Comparison of ENCODE assay signal across 10 cellular contexts in the genomic region with DNA sequence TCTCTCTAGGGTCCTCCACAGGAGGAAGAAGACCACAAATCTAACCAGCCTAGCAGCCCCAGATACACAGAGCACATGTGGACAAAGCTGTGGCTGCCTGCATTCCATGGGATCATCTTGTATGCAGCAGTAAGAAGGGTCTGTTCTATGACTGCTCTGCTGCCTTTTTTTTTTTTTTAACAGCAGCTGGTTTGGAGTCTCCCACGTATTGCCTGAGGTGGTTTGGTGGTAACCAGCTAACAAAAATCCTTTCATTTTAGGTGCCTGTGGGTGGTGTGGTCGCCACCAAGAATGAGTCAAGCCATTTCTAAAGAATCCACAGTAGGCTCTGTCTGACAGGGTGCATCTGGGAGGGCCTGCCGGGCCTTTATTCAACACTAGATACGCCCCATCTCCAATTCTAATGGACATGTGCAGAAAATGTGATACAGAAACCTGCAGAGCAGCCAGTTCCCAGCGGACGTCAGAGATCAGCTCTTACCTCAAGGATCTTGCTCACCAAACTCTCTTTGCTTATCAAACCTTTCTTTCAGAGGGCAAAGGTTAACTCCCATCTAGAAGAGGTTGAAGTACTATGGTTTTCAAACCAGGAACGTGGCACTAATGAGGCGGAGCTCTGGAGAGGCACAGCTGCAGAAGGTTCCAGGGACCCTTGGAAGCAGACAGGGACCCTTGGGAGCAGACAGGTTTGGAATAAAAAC. TPM values are rescaled to one million over a fixed set of nuclear protein-coding genes. Genes with fewer than 3 reads are reported as not detected.
DNase-seq lines count a peak whose midpoint lies in the region; ATAC-seq and TF ChIP-seq lines count a peak whose summit lies in the region.
"Had no signal": no experiment of that assay in that cellular context is flagged by ENCODE, and none has a peak within 500 bp of the region (broad histone marks: within the 10 kb centered on the region; RNA-seq: fewer than 3 reads in every experiment).

No MANE protein-coding gene starts in this region.

- H2AFZ ChIP-seq in GM23338 (no peak overlapping the region), neuronal stem cell (ENCODE audit: low read length) (no peak overlapping the region)

- H4K20me1 ChIP-seq in GM23338 (replicated peaks; ENCODE audit: insufficient read depth) = no peaks in the 10 kb centered on the region

- H3K9me2 ChIP-seq in GM23338 (ENCODE audit: insufficient read depth) = no peaks in the 10 kb centered on the region
- H3K9me2 ChIP-seq: SK-N-SH had no signal

- H3K9ac ChIP-seq in neuronal stem cell (ENCODE audit: low read depth, low read length, poor library complexity) = no peak overlapping the region
- H3K9ac ChIP-seq: SK-N-SH had no signal

- peak; percentile 61 for DNase-seq in HFF-Myc (ENCODE audit: extremely low read depth, low read depth)
- no peak for DNase-seq in T-helper 17 cell
- DNase-seq in epidermal melanocyte (ENCODE audit: insufficient read length, low spot score) = peak; percentile 97
- DNase-seq in stimulated activated CD4-positive, alpha-beta T cell treated with anti-CD3 and anti-CD28 coated beads, TNF-alpha, amount 100 ng/mL, for 24 hours (ENCODE audit: low read depth in 3 of 3) = peak; percentile 11 to 74 (median 31)
- no peak for DNase-seq in C1 segment of cervical spinal cord (lab: John Stamatoyannopoulos, UW)
- no peak for DNase-seq in T1000 (lab: John Stamatoyannopoulos, UW)
- DNase-seq in GM23338 (ENCODE audit: low spot score) = no peak
- no peak for DNase-seq in neuronal stem cell (ENCODE audit: low spot score)
- DNase-seq: SK-N-SH had no signal

- peaks cover 18% of the 10 kb centered on the region for H3K79me2 ChIP-seq in GM23338 (replicated peaks; ENCODE audit: insufficient read depth)

- TF ChIP-seq CTCF in HFF-Myc (IDR thresholded peaks at IDR 0.05; ENCODE audit: low read depth, low read length, missing control alignments) (no peak), GM23338 (conservative IDR thresholded peaks at IDR 0.05; ENCODE audit: low read depth in 2 of 2) (no peak)

- H3K27ac ChIP-seq in GM23338 (ENCODE audit: low read depth) (no peak overlapping the region), neuronal stem cell (replicated peaks; ENCODE audit: low read length) (no peak overlapping the region)
- H3K27ac ChIP-seq: thoracic aorta had no signal

- H3K9me3 ChIP-seq in T-helper 17 cell (ENCODE audit: control insufficient read depth, low read length, poor library complexity, severe bottlenecking) (no peaks in the 10 kb centered on the region), neuronal stem cell (replicated peaks in 1 of 2; ENCODE audit: control insufficient read depth in 2 of 2, insufficient read depth in 1 of 2, low read depth in 1 of 2, low read length in 2 of 2) (no peaks in the 10 kb centered on the region)
- H3K9me3 ChIP-seq: SK-N-SH, thoracic aorta had no signal

- no peak overlapping the region for H2AK5ac ChIP-seq in neuronal stem cell (ENCODE audit: low read depth, low read length)

- H3K27ac Mint-ChIP-seq in T-helper 17 cell (no peak overlapping the region), GM23338 (no peak overlapping the region; the same call in 1 of the 2 replicates)

- H3K36me3 Mint-ChIP-seq in T-helper 17 cell (ENCODE audit: low read depth) (peaks cover 10% of the 10 kb centered on the region), GM23338 (ENCODE audit: low read depth) (peaks cover 65% of the 10 kb centered on the region)

- H3K4me3 Mint-ChIP-seq in T-helper 17 cell = no peak overlapping the region
- H3K4me3 Mint-ChIP-seq in GM23338 = no peak overlapping the region

- no peaks in the 10 kb centered on the region for H3F3A ChIP-seq in GM23338 (replicated peaks; ENCODE audit: low read depth)

- no peaks in the 10 kb centered on the region for H3K79me1 ChIP-seq in neuronal stem cell (ENCODE audit: low read depth, low read length)

- no peak overlapping the region for H2BK15ac ChIP-seq in neuronal stem cell (ENCODE audit: low read length)

- H3K27me3 ChIP-seq in GM23338 (ENCODE audit: insufficient read depth) = no peaks in the 10 kb centered on the region
- peaks cover 0 to 22% (median 0%) of the 10 kb centered on the region in 3 experiments for H3K27me3 ChIP-seq in neuronal stem cell (ENCODE audit: control insufficient read depth in 3 of 3, insufficient read depth in 3 of 3, low read depth in 1 of 3, low read length in 3 of 3)

- H3K36me3 ChIP-seq in GM23338 (ENCODE audit: insufficient read depth) (peaks cover 6% of the 10 kb centered on the region; the same call in 1 of the 2 replicates), neuronal stem cell (replicated peaks in 1 of 2; ENCODE audit: control insufficient read depth in 2 of 2, insufficient read depth in 2 of 2, low read length in 2 of 2) (peaks cover 0 to 12% of the 10 kb centered on the region in 2 donors)
- H3K36me3 ChIP-seq: thoracic aorta had no signal

- no peak overlapping the region for H4K91ac ChIP-seq in neuronal stem cell (ENCODE audit: low read depth, low read length, poor library complexity)

- no peak overlapping the region for H3K4ac ChIP-seq in neuronal stem cell (ENCODE audit: low read length)

- peaks cover 9% of the 10 kb centered on the region for H3K9me3 Mint-ChIP-seq in GM23338

- no peak overlapping the region for H2BK12ac ChIP-seq in neuronal stem cell (ENCODE audit: low read length)

- WGBS in neuronal stem cell (ENCODE audit: extremely low coverage in 2 of 2, insufficient read length in 2 of 2, insufficient replicate concordance in 1 of 2), 2 donors = no CpG with 5 or more reads among the region's 8 CpGs

- no peak overlapping the region for H2BK5ac ChIP-seq in neuronal stem cell (ENCODE audit: low read length)

- H3K18ac ChIP-seq in neuronal stem cell (ENCODE audit: low read length) = no peak overlapping the region

- peaks cover 2% of the 10 kb centered on the region for H3K4me1 Mint-ChIP-seq in T-helper 17 cell
- H3K4me1 Mint-ChIP-seq in GM23338 = peaks cover 3% of the 10 kb centered on the region

- H3K4me3 ChIP-seq in HFF-Myc (replicated peaks; ENCODE audit: low read depth, low read length) (no peak overlapping the region), GM23338 (no peak overlapping the region), neuronal stem cell (ENCODE audit: low read length in 2 of 2) (no peak overlapping the region)
- H3K4me3 ChIP-seq: thoracic aorta had no signal

- H4K8ac ChIP-seq in neuronal stem cell (ENCODE audit: low read depth, low read length) = no peak overlapping the region

- H3K4me1 ChIP-seq in GM23338 (ENCODE audit: insufficient read depth) (no peaks in the 10 kb centered on the region; the same call in 1 of the 2 replicates), neuronal stem cell (ENCODE audit: control insufficient read depth in 2 of 2, insufficient read depth in 1 of 2, low read depth in 1 of 2, low read length in 2 of 2) (peaks cover 0 to 1% of the 10 kb centered on the region in 2 donors)

- H3K4me2 ChIP-seq in GM23338 = no peak overlapping the region
- H3K4me2 ChIP-seq in neuronal stem cell (ENCODE audit: insufficient read depth, low read length, poor library complexity, severe bottlenecking) = no peak overlapping the region
- H3K4me2 ChIP-seq: SK-N-SH had no signal

- H2BK120ac ChIP-seq in neuronal stem cell (ENCODE audit: low read depth, low read length) = no peak overlapping the region

- H3K23ac ChIP-seq in neuronal stem cell (ENCODE audit: low read depth, low read length, poor library complexity) = no peak overlapping the region

- ATAC-seq in T-helper 17 cell (peak; percentile 44), GM23338 (no peak)

- no peak overlapping the region for H3K14ac ChIP-seq in neuronal stem cell (ENCODE audit: low read length)

- H3K27me3 Mint-ChIP-seq in T-helper 17 cell (peaks cover 25% of the 10 kb centered on the region), GM23338 (ENCODE audit: insufficient read depth, low read depth, poor library complexity) (peaks cover 22% of the 10 kb centered on the region)

TF ChIP-seq in GM23338, 12 proteins besides CTCF, POLR2A, EP300 and RAD21 (continues in another document):
- TF ChIP-seq JUNB (IDR thresholded peaks at IDR 0.05; ENCODE audit: unreplicated experiment) (no peak), ZNF331 (CRISPR knock-in tag; IDR thresholded peaks at IDR 0.05; ENCODE audit: low read depth) (no peak), ZNF114 (CRISPR knock-in tag; IDR thresholded peaks at IDR 0.05) (no peak)

RNA-seq across cellular contexts. Expression of a gene that starts 32.0 kb away (rescaled TPM):
- total RNA-seq in T-helper 17 cell = under 1 TPM in 1 of 2 donors, not detected in 1; 0.72 TPM
- 12.1 and 15.0 TPM in 2 replicates for total RNA-seq in GM23338 (2014; rRNA removed; shearing (Covaris generic))
- 11.3 and 12.3 TPM in 2 replicates for polyA plus RNA-seq in GM23338 (2016; fragmentation: Nextera tagmentation; extraction: Ambion mirVana)
- polyA plus RNA-seq in neuronal stem cell (2013, experiment 1 of 2) = 1.7 TPM
- 1.9 TPM for polyA plus RNA-seq in neuronal stem cell (2013, experiment 2 of 2)

RNA-seq across cellular contexts. Expression of a gene that starts 33.8 kb away (rescaled TPM):
- total RNA-seq in T-helper 17 cell = 1,000 to 10,000 TPM in 1 of 2 donors, 100 to 1,000 TPM in 1; 755 to 1,096 TPM
- total RNA-seq in GM23338 (2014; rRNA removed; shearing (Covaris generic)) = 1,032 and 1,042 TPM in 2 replicates
- 917 and 940 TPM in 2 replicates for polyA plus RNA-seq in GM23338 (2016; fragmentation: Nextera tagmentation; extraction: Ambion mirVana)
- 1,720 TPM for polyA plus RNA-seq in neuronal stem cell (2013, experiment 1 of 2)
- 1,692 TPM for polyA plus RNA-seq in neuronal stem cell (2013, experiment 2 of 2)

Comparison
In these comparisons a context has a peak if more than half of its experiments do, and no peak if none do; other contexts are left out.
1. DNase-seq: peak in HFF-Myc (single experiment), epidermal melanocyte (single experiment) and stimulated activated CD4-positive, alpha-beta T cell treated with anti-CD3 and anti-CD28 coated beads, TNF-alpha, amount 100 ng/mL, for 24 hours (3 of 3); none in T-helper 17 cell (0 of 3), C1 segment of cervical spinal cord (0 of 14), T1000 (single experiment), GM23338 (single experiment) and neuronal stem cell (single experiment).